ENCODE assay signal across 25 cellular contexts in genomic region chr9:121763131-121763530, GRCh38.
"Had no signal": no experiment of that assay in that cellular context is flagged by ENCODE, and none has a peak within 500 bp of the region (broad histone marks: within the 10 kb centered on the region; RNA-seq: fewer than 3 reads in every experiment).

No MANE protein-coding gene starts in this region.

- DNase-seq: activated CD4-positive, alpha-beta memory T cell treated with anti-CD3 and anti-CD28 coated beads for 36 hours; activated CD4-positive, alpha-beta T cell treated with anti-CD3 and anti-CD28 coated beads for 36 hours; activated CD4-positive, alpha-beta T cell treated with anti-CD3 and anti-CD28 coated beads, Interleukin-2, amount 10 ng/mL, durations not matched to agents 24 days and 14 days; activated CD4-positive, CD25-positive, alpha-beta regulatory T cell; activated CD4-positive, CD25-positive, alpha-beta regulatory T cell treated with anti-CD3 and anti-CD28 coated beads, Interleukin-2, amount 50 U/mL, for 72 hours; activated CD8-positive, alpha-beta memory T cell treated with anti-CD3 and anti-CD28 coated beads, Interleukin-2, amount 50 U/mL, for 48 hours; activated CD8-positive, alpha-beta T cell treated with anti-CD3 and anti-CD28 coated beads, Interleukin-2, amount 10 ng/mL, durations not matched to agents 7 days and 5 days; activated gamma-delta T cell; activated naive CD4-positive, alpha-beta T cell; activated naive CD4-positive, alpha-beta T cell treated with anti-CD3 and anti-CD28 coated beads, Interleukin-2, amount 10 ng/mL, durations not matched to agents 7 days and 5 days; activated naive CD8-positive, alpha-beta T cell treated with anti-CD3 and anti-CD28 coated beads, Interleukin-2, amount 10 ng/mL, durations not matched to agents 7 days and 5 days; activated T-cell treated with anti-CD3 and anti-CD28 coated beads for 4 hours; activated T-cell treated with anti-CD3 and anti-CD28 coated beads, Interleukin-2, amount 50 U/mL, for 24 hours; activated T-cell treated with anti-CD3 and anti-CD28 coated beads, Interleukin-2, amount 50 U/mL, for 72 hours; brain microvascular endothelial cell; central memory CD4-positive, alpha-beta T cell; cerebellar nuclear complex; colonic mucosa; effector CD8-positive, alpha-beta T cell; esophagus squamous epithelium; foreskin melanocyte; T-helper 2 cell had no signal

- H3K36me3 Mint-ChIP-seq: activated CD4-positive, alpha-beta memory T cell treated with anti-CD3 and anti-CD28 coated beads for 36 hours; activated naive CD4-positive, alpha-beta T cell treated with anti-CD3 and anti-CD28 coated beads, Interleukin-2, amount 10 ng/mL, durations not matched to agents 7 days and 5 days; activated naive CD4-positive, alpha-beta T cell treated with anti-CD3 and anti-CD28 coated beads, Interleukin-2, amount 50 U/mL, for 72 hours; activated naive CD8-positive, alpha-beta T cell treated with anti-CD3 and anti-CD28 coated beads, Interleukin-2, amount 10 ng/mL, durations not matched to agents 7 days and 5 days had no signal

- H3K9me3 ChIP-seq: colonic mucosa, esophagus squamous epithelium, gastroesophageal sphincter had no signal

- H3K27ac Mint-ChIP-seq: activated CD4-positive, alpha-beta memory T cell treated with anti-CD3 and anti-CD28 coated beads for 36 hours; activated CD4-positive, alpha-beta T cell treated with anti-CD3 and anti-CD28 coated beads for 36 hours; activated CD4-positive, alpha-beta T cell treated with anti-CD3 and anti-CD28 coated beads, Interleukin-2, amount 10 ng/mL, durations not matched to agents 24 days and 14 days; activated CD8-positive, alpha-beta T cell treated with anti-CD3 and anti-CD28 coated beads, Interleukin-2, amount 10 ng/mL, durations not matched to agents 7 days and 5 days; activated naive CD4-positive, alpha-beta T cell treated with anti-CD3 and anti-CD28 coated beads, Interleukin-2, amount 10 ng/mL, durations not matched to agents 7 days and 5 days; activated naive CD4-positive, alpha-beta T cell treated with anti-CD3 and anti-CD28 coated beads, Interleukin-2, amount 50 U/mL, for 72 hours; activated naive CD8-positive, alpha-beta T cell treated with anti-CD3 and anti-CD28 coated beads, Interleukin-2, amount 10 ng/mL, durations not matched to agents 7 days and 5 days; activated T-cell treated with anti-CD3 and anti-CD28 coated beads, Interleukin-2, amount 50 U/mL, for 24 hours; activated T-cell treated with anti-CD3 and anti-CD28 coated beads, Interleukin-2, amount 50 U/mL, for 72 hours had no signal

- H3K27me3 Mint-ChIP-seq: activated CD4-positive, alpha-beta memory T cell treated with anti-CD3 and anti-CD28 coated beads for 36 hours; activated CD4-positive, alpha-beta T cell treated with anti-CD3 and anti-CD28 coated beads for 36 hours; activated CD4-positive, alpha-beta T cell treated with anti-CD3 and anti-CD28 coated beads, Interleukin-2, amount 10 ng/mL, durations not matched to agents 24 days and 14 days; activated naive CD8-positive, alpha-beta T cell treated with anti-CD3 and anti-CD28 coated beads, Interleukin-2, amount 10 ng/mL, durations not matched to agents 7 days and 5 days; activated T-cell treated with anti-CD3 and anti-CD28 coated beads, Interleukin-2, amount 50 U/mL, for 24 hours had no signal

- ATAC-seq: activated CD4-positive, alpha-beta T cell treated with anti-CD3 and anti-CD28 coated beads for 36 hours; activated CD8-positive, alpha-beta T cell treated with anti-CD3 and anti-CD28 coated beads, Interleukin-2, amount 10 ng/mL, durations not matched to agents 7 days and 5 days; activated naive CD4-positive, alpha-beta T cell treated with anti-CD3 and anti-CD28 coated beads, Interleukin-2, amount 50 U/mL, for 72 hours; activated T-cell treated with anti-CD3 and anti-CD28 coated beads, Interleukin-2, amount 50 U/mL, for 72 hours; gastroesophageal sphincter had no signal

- H3K4me3 Mint-ChIP-seq: activated CD4-positive, alpha-beta memory T cell treated with anti-CD3 and anti-CD28 coated beads for 36 hours; activated CD4-positive, alpha-beta T cell treated with anti-CD3 and anti-CD28 coated beads for 36 hours; activated CD4-positive, alpha-beta T cell treated with anti-CD3 and anti-CD28 coated beads, Interleukin-2, amount 10 ng/mL, durations not matched to agents 24 days and 14 days; activated CD8-positive, alpha-beta T cell treated with anti-CD3 and anti-CD28 coated beads, Interleukin-2, amount 10 ng/mL, durations not matched to agents 7 days and 5 days; activated naive CD4-positive, alpha-beta T cell treated with anti-CD3 and anti-CD28 coated beads, Interleukin-2, amount 10 ng/mL, durations not matched to agents 7 days and 5 days; activated naive CD8-positive, alpha-beta T cell treated with anti-CD3 and anti-CD28 coated beads, Interleukin-2, amount 10 ng/mL, durations not matched to agents 7 days and 5 days; activated T-cell treated with anti-CD3 and anti-CD28 coated beads, Interleukin-2, amount 50 U/mL, for 24 hours; activated T-cell treated with anti-CD3 and anti-CD28 coated beads, Interleukin-2, amount 50 U/mL, for 72 hours had no signal

- H3K4me1 ChIP-seq: colonic mucosa had no signal

- H3K9me3 Mint-ChIP-seq: activated CD4-positive, alpha-beta memory T cell treated with anti-CD3 and anti-CD28 coated beads for 36 hours; activated CD4-positive, alpha-beta T cell treated with anti-CD3 and anti-CD28 coated beads, Interleukin-2, amount 10 ng/mL, durations not matched to agents 24 days and 14 days; activated naive CD4-positive, alpha-beta T cell treated with anti-CD3 and anti-CD28 coated beads, Interleukin-2, amount 10 ng/mL, durations not matched to agents 7 days and 5 days; activated naive CD4-positive, alpha-beta T cell treated with anti-CD3 and anti-CD28 coated beads, Interleukin-2, amount 50 U/mL, for 72 hours; activated naive CD8-positive, alpha-beta T cell treated with anti-CD3 and anti-CD28 coated beads, Interleukin-2, amount 10 ng/mL, durations not matched to agents 7 days and 5 days; activated T-cell treated with anti-CD3 and anti-CD28 coated beads, Interleukin-2, amount 50 U/mL, for 24 hours; activated T-cell treated with anti-CD3 and anti-CD28 coated beads, Interleukin-2, amount 50 U/mL, for 72 hours had no signal

- H3K27me3 ChIP-seq: brain microvascular endothelial cell, colonic mucosa, esophagus squamous epithelium, gastroesophageal sphincter had no signal

- H3K4me3 ChIP-seq: colonic mucosa, esophagus squamous epithelium, gastroesophageal sphincter had no signal

- H3K4me1 Mint-ChIP-seq: activated CD4-positive, alpha-beta T cell treated with anti-CD3 and anti-CD28 coated beads for 36 hours; activated CD4-positive, alpha-beta T cell treated with anti-CD3 and anti-CD28 coated beads, Interleukin-2, amount 10 ng/mL, durations not matched to agents 24 days and 14 days; activated naive CD4-positive, alpha-beta T cell treated with anti-CD3 and anti-CD28 coated beads, Interleukin-2, amount 10 ng/mL, durations not matched to agents 7 days and 5 days; activated naive CD8-positive, alpha-beta T cell treated with anti-CD3 and anti-CD28 coated beads, Interleukin-2, amount 10 ng/mL, durations not matched to agents 7 days and 5 days had no signal

- H3K27ac ChIP-seq: brain microvascular endothelial cell, colonic mucosa, epithelial cell of prostate, esophagus squamous epithelium had no signal
